ENCODE assay signal across 27 cellular contexts in genomic region chr5:14481299-14481799, GRCh38.
"Had no signal": no experiment of that assay in that cellular context is flagged by ENCODE, and none has a peak within 500 bp of the region (broad histone marks: within the 10 kb centered on the region; RNA-seq: fewer than 3 reads in every experiment).

No MANE protein-coding gene starts in this region.

- H3K27ac Mint-ChIP-seq: effector memory CD8-positive, alpha-beta T cell; natural killer cell treated with Interleukin-12 subunit alpha and Interleukin-12 subunit beta and Interleukin-15 and Interleukin-18, amount 100 ng/mL, for 72 hours; stimulated activated naive B cell treated with anti-CD40 and anti-IgM and Interleukin-4, amounts not matched to agents 10 μg/mL and 1 μg/mL and 100 μg/mL, for 72 hours; stimulated activated naive CD8-positive, alpha-beta T cell treated with anti-CD3 and anti-CD28 coated beads, Interleukin-15, Interleukin-2, amounts not matched to agents 100 ng/mL and 50 ng/mL, for 24 hours had no signal

- H3K4me1 ChIP-seq: colonic mucosa, esophagus squamous epithelium, heart right ventricle, prostate gland, spleen, tibial nerve, upper lobe of left lung, uterus had no signal

- H3K4me3 Mint-ChIP-seq: effector memory CD8-positive, alpha-beta T cell; memory B cell; naive B cell; natural killer cell treated with Interleukin-12 subunit alpha and Interleukin-12 subunit beta and Interleukin-15 and Interleukin-18, amount 100 ng/mL, for 72 hours; stimulated activated naive B cell treated with anti-CD40 and anti-IgM and Interleukin-4, amounts not matched to agents 10 μg/mL and 1 μg/mL and 100 μg/mL, for 72 hours; stimulated activated naive CD8-positive, alpha-beta T cell treated with anti-CD3 and anti-CD28 coated beads, Interleukin-15, Interleukin-2, amounts not matched to agents 100 ng/mL and 50 ng/mL, for 24 hours had no signal

- H3K4me1 Mint-ChIP-seq: memory B cell, naive B cell had no signal

- H3K9me3 ChIP-seq: colonic mucosa, esophagus squamous epithelium, heart right ventricle, prostate gland, spleen, thoracic aorta, tibial nerve, upper lobe of left lung, uterus had no signal

- H3K27ac ChIP-seq: colonic mucosa, esophagus squamous epithelium, heart right ventricle, prostate gland, skin epidermis, spleen, thoracic aorta, tibial nerve, upper lobe of left lung, uterus had no signal

- H3K4me3 ChIP-seq: colonic mucosa, esophagus squamous epithelium, heart right ventricle, lung, prostate gland, skin epidermis, spleen, thoracic aorta, tibial nerve, upper lobe of left lung, uterus had no signal

- H3K27me3 ChIP-seq: colonic mucosa, esophagus squamous epithelium, heart right ventricle, spleen, tibial nerve, upper lobe of left lung, uterus had no signal

- ATAC-seq: effector memory CD8-positive, alpha-beta T cell; heart right ventricle; left colon; left ventricle myocardium superior; natural killer cell treated with Interleukin-12 subunit alpha and Interleukin-12 subunit beta and Interleukin-15 and Interleukin-18, amount 100 ng/mL, for 72 hours; right cardiac atrium; stimulated activated naive B cell treated with anti-CD40 and anti-IgM and Interleukin-4, amounts not matched to agents 10 μg/mL and 1 μg/mL and 100 μg/mL, for 72 hours had no signal

- H3K9me3 Mint-ChIP-seq: effector memory CD8-positive, alpha-beta T cell; memory B cell; naive B cell; natural killer cell treated with Interleukin-12 subunit alpha and Interleukin-12 subunit beta and Interleukin-15 and Interleukin-18, amount 100 ng/mL, for 72 hours; stimulated activated naive B cell treated with anti-CD40 and anti-IgM and Interleukin-4, amounts not matched to agents 10 μg/mL and 1 μg/mL and 100 μg/mL, for 72 hours; stimulated activated naive CD8-positive, alpha-beta T cell treated with anti-CD3 and anti-CD28 coated beads, Interleukin-15, Interleukin-2, amounts not matched to agents 100 ng/mL and 50 ng/mL, for 24 hours had no signal

- H3K27me3 Mint-ChIP-seq: effector memory CD8-positive, alpha-beta T cell; memory B cell; naive B cell; natural killer cell treated with Interleukin-12 subunit alpha and Interleukin-12 subunit beta and Interleukin-15 and Interleukin-18, amount 100 ng/mL, for 72 hours; stimulated activated naive B cell treated with anti-CD40 and anti-IgM and Interleukin-4, amounts not matched to agents 10 μg/mL and 1 μg/mL and 100 μg/mL, for 72 hours; stimulated activated naive CD8-positive, alpha-beta T cell treated with anti-CD3 and anti-CD28 coated beads, Interleukin-15, Interleukin-2, amounts not matched to agents 100 ng/mL and 50 ng/mL, for 24 hours had no signal

- DNase-seq: colonic mucosa; dermis blood vessel endothelial cell; effector memory CD8-positive, alpha-beta T cell; erythroblast; esophagus squamous epithelium; foreskin melanocyte; glutamatergic neuron; heart right ventricle; hippocampal formation; left colon; left ventricle myocardium superior; naive B cell; nucleus accumbens; spleen; stimulated activated CD4-positive, alpha-beta T cell treated with anti-CD3 and anti-CD28 coated beads, Interleukin-2, amount 100 ng/mL, for 48 hours; stimulated activated naive B cell treated with anti-CD40 and anti-IgM and Interleukin-4, amounts not matched to agents 10 μg/mL and 1 μg/mL and 100 μg/mL, for 72 hours; upper lobe of left lung; uterus had no signal

- H3K36me3 ChIP-seq: uterus had no signal
